Comparison of ENCODE assay signal across 2 cellular contexts in the genomic region with DNA sequence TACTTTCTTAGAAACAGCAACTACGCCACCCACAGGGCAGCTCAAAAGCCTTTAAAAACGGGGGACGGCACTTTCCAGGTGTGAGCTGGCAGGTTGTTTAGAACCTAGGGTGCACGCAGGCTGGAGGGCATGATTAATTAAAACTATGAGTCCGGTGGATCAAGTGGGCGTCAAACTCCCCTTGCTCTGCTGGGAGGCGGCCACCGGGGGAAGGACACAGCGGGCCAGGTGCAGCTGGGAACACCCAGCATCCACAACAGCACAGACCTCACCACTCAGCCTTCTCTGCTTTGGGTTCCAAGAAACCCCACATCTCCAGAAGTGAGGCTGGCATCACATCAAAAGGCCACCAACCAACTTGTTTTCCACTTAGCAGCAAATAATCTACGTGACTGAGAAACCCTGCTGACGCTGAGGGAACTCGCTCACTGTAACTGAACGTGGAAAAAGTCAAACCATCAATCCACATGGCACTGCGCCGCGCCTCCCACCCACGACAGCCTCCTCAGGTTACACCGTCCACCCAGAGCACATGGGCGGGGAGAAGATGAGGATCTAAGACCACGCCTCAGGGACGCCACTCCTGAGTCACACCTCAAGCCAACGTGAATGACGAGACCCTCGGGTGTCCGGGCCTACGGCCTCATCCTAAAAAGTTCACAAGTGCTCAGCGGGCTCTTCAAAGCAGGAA.
TF ChIP-seq lines count a peak whose summit lies in the region.

No MANE protein-coding gene starts in this region.

TF ChIP-seq in A549, 52 proteins besides CTCF, POLR2A, EP300 and RAD21 (continued from another document):
- TF ChIP-seq, protein P1, sequence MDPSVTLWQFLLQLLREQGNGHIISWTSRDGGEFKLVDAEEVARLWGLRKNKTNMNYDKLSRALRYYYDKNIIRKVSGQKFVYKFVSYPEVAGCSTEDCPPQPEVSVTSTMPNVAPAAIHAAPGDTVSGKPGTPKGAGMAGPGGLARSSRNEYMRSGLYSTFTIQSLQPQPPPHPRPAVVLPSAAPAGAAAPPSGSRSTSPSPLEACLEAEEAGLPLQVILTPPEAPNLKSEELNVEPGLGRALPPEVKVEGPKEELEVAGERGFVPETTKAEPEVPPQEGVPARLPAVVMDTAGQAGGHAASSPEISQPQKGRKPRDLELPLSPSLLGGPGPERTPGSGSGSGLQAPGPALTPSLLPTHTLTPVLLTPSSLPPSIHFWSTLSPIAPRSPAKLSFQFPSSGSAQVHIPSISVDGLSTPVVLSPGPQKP (IDR thresholded peaks at IDR 0.05; ENCODE audit: low read depth, low read length) = no peak
- TF ChIP-seq HDAC2 (IDR thresholded peaks at IDR 0.05) (no peak), MAZ (IDR thresholded peaks at IDR 0.05; ENCODE audit: borderline replicate concordance, low read depth, low read length) (no peak), EHMT2 (IDR thresholded peaks at IDR 0.05; ENCODE audit: low read depth) (no peak), ESRRA (IDR thresholded peaks at IDR 0.05; ENCODE audit: borderline replicate concordance, low read length) (no peak), NFE2L2 (conservative IDR thresholded peaks at IDR 0.05; ENCODE audit: low read length) (no peak), GATA3 (IDR thresholded peaks at IDR 0.05; ENCODE audit: borderline replicate concordance) (no peak), RARB (CRISPR knock-in tag; IDR thresholded peaks at IDR 0.05) (no peak)
- TF ChIP-seq, protein P2, sequence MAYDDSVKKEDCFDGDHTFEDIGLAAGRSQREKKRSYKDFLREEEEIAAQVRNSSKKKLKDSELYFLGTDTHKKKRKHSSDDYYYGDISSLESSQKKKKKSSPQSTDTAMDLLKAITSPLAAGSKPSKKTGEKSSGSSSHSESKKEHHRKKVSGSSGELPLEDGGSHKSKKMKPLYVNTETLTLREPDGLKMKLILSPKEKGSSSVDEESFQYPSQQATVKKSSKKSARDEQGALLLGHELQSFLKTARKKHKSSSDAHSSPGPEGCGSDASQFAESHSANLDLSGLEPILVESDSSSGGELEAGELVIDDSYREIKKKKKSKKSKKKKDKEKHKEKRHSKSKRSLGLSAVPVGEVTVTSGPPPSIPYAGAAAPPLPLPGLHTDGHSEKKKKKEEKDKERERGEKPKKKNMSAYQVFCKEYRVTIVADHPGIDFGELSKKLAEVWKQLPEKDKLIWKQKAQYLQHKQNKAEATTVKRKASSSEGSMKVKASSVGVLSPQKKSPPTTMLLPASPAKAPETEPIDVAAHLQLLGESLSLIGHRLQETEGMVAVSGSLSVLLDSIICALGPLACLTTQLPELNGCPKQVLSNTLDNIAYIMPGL (CRISPR knock-in tag; IDR thresholded peaks at IDR 0.05; ENCODE audit: borderline replicate concordance) = no peak

TF ChIP-seq in WTC11, 78 proteins besides CTCF, POLR2A, EP300 and RAD21 (continued from another document):
- TF ChIP-seq, protein P3, sequence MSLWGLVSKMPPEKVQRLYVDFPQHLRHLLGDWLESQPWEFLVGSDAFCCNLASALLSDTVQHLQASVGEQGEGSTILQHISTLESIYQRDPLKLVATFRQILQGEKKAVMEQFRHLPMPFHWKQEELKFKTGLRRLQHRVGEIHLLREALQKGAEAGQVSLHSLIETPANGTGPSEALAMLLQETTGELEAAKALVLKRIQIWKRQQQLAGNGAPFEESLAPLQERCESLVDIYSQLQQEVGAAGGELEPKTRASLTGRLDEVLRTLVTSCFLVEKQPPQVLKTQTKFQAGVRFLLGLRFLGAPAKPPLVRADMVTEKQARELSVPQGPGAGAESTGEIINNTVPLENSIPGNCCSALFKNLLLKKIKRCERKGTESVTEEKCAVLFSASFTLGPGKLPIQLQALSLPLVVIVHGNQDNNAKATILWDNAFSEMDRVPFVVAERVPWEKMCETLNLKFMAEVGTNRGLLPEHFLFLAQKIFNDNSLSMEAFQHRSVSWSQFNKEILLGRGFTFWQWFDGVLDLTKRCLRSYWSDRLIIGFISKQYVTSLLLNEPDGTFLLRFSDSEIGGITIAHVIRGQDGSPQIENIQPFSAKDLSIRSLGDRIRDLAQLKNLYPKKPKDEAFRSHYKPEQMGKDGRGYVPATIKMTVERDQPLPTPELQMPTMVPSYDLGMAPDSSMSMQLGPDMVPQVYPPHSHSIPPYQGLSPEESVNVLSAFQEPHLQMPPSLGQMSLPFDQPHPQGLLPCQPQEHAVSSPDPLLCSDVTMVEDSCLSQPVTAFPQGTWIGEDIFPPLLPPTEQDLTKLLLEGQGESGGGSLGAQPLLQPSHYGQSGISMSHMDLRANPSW (CRISPR knock-in tag; conservative IDR thresholded peaks at IDR 0.05; ENCODE audit: low read depth) = no peak
- TF ChIP-seq ZNF396 (CRISPR knock-in tag; IDR thresholded peaks at IDR 0.05; ENCODE audit: borderline replicate concordance) = no peak
- TF ChIP-seq IRF2 (CRISPR knock-in tag; IDR thresholded peaks at IDR 0.05; ENCODE audit: borderline replicate concordance, low read depth) = no peak
- TF ChIP-seq, protein P4, sequence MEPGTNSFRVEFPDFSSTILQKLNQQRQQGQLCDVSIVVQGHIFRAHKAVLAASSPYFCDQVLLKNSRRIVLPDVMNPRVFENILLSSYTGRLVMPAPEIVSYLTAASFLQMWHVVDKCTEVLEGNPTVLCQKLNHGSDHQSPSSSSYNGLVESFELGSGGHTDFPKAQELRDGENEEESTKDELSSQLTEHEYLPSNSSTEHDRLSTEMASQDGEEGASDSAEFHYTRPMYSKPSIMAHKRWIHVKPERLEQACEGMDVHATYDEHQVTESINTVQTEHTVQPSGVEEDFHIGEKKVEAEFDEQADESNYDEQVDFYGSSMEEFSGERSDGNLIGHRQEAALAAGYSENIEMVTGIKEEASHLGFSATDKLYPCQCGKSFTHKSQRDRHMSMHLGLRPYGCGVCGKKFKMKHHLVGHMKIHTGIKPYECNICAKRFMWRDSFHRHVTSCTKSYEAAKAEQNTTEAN (CRISPR knock-in tag; IDR thresholded peaks at IDR 0.05) = no peak
- no peak for TF ChIP-seq ATF1 (CRISPR knock-in tag; IDR thresholded peaks at IDR 0.05)
- TF ChIP-seq TEAD4 (CRISPR knock-in tag; IDR thresholded peaks at IDR 0.05) = no peak
- TF ChIP-seq ZNF219 (CRISPR knock-in tag; IDR thresholded peaks at IDR 0.05; ENCODE audit: borderline replicate concordance) = no peak
- TF ChIP-seq TEAD1 (CRISPR knock-in tag; IDR thresholded peaks at IDR 0.05) = no peak
